In the genomic region with DNA sequence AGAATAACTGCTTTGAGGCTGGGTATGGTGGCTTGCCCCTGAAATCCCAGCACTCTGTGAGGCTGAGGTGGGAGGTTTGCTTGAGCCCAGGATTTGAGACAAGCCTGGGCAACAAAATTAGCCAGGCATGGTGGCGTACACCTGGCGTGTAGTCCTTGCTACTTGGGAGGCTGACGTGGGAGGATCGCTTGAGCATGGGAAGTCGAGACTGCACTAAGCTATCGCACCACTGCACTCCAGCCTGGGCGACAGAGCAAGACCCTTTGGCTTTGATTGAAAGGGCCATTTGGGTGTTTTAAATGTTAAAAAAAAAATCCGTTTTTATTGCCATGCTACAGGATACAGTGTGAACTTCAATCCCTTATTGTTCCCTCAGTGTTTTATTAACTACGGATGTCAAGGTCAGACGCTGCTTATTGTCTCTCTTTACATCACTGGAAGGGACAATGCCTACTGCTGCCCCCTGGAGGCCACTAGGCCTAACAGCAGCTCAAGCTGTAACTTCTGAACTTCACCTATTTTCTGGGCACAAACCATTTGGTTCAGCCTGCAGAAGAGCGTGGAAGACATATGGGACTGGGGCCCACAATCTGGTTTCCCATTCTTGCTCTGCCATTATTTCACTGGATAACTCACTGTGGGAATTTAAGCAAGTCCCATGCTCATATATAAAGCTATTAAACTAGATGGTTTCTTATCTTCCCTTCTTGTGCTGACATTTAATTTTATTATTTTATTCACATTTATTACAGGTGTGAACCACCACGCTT, we compare ENCODE assay signal across 8 cellular contexts. TPM values are rescaled to one million over a fixed set of nuclear protein-coding genes. Genes with fewer than 3 reads are reported as not detected.
DNase-seq lines count a peak whose midpoint lies in the region; ATAC-seq and TF ChIP-seq lines count a peak whose summit lies in the region.

No MANE protein-coding gene starts in this region.

- DNase-seq in AML-193 (lab: John Stamatoyannopoulos, UW) = peak; percentile 68 to 69
- DNase-seq in HCEC 1CT = peak; percentile 37
- DNase-seq in NCI-H69 (lab: John Stamatoyannopoulos, UW) = peak; percentile 64
- peak; percentile 77 for DNase-seq in activated CD4-positive, alpha-beta T cell treated with anti-CD3 and anti-CD28 coated beads, Interleukin-2, amount 10 ng/mL, durations not matched to agents 7 days and 5 days
- no peak for DNase-seq in coronary artery (ENCODE audit: low spot score)
- peak; percentile 68 for DNase-seq in lower lobe of right lung
- DNase-seq in stimulated activated CD8-positive, alpha-beta memory T cell treated with anti-CD3 and anti-CD28 coated beads, Interleukin-15, amount 100 ng/mL, for 1 hour (ENCODE audit: low read depth) = peak; percentile 41
- no peak for DNase-seq in cortex of kidney (lab: John Stamatoyannopoulos, UW)

- CTCF ChIA-PET in activated CD4-positive, alpha-beta T cell treated with anti-CD3 and anti-CD28 coated beads, Interleukin-2, amount 10 ng/mL, durations not matched to agents 7 days and 5 days (lab: Charles Lee) = interaction anchor here (0.8 to 2.2 kb wide), 10 partner anchors 10 to 141 kb away, joined by 3 to 15 read pairs (median 4); a partner anchor contains a TSS

- H3K27ac Mint-ChIP-seq in activated CD4-positive, alpha-beta T cell treated with anti-CD3 and anti-CD28 coated beads, Interleukin-2, amount 10 ng/mL, durations not matched to agents 7 days and 5 days = no peak overlapping the region

- intact Hi-C loops in lower lobe of right lung (cut with DNase I) = loop anchor here (10.0 kb wide), 1 partner anchor 118 kb away; no protein-coding TSS in a partner anchor

- H3K4me1 Mint-ChIP-seq in activated CD4-positive, alpha-beta T cell treated with anti-CD3 and anti-CD28 coated beads, Interleukin-2, amount 10 ng/mL, durations not matched to agents 7 days and 5 days = peaks cover 17% of the 10 kb centered on the region

- H3K4me3 ChIP-seq in coronary artery (no peak overlapping the region), lower lobe of right lung (no peak overlapping the region)

- no peaks in the 10 kb centered on the region for H3K27me3 ChIP-seq in lower lobe of right lung (ENCODE audit: low read depth)

- H3K9me3 ChIP-seq in lower lobe of right lung = no peaks in the 10 kb centered on the region

- H3K4me1 ChIP-seq in lower lobe of right lung = no peaks in the 10 kb centered on the region

- peak; percentile 66 for TF ChIP-seq CTCF in coronary artery (IDR thresholded peaks at IDR 0.05)
- TF ChIP-seq CTCF in lower lobe of right lung (IDR thresholded peaks at IDR 0.05) = peak; percentile 93

- no peaks in the 10 kb centered on the region for H3K36me3 Mint-ChIP-seq in activated CD4-positive, alpha-beta T cell treated with anti-CD3 and anti-CD28 coated beads, Interleukin-2, amount 10 ng/mL, durations not matched to agents 7 days and 5 days (ENCODE audit: low read depth)

- H3K27ac ChIP-seq in coronary artery (no peak overlapping the region), lower lobe of right lung (no peak overlapping the region)

- H3K4me3 Mint-ChIP-seq in activated CD4-positive, alpha-beta T cell treated with anti-CD3 and anti-CD28 coated beads, Interleukin-2, amount 10 ng/mL, durations not matched to agents 7 days and 5 days = no peak overlapping the region

- POLR2A ChIA-PET in activated CD4-positive, alpha-beta T cell treated with anti-CD3 and anti-CD28 coated beads, Interleukin-2, amount 10 ng/mL, durations not matched to agents 7 days and 5 days (lab: Charles Lee) = no interaction called here

- no peaks in the 10 kb centered on the region for H3K9me3 Mint-ChIP-seq in activated CD4-positive, alpha-beta T cell treated with anti-CD3 and anti-CD28 coated beads, Interleukin-2, amount 10 ng/mL, durations not matched to agents 7 days and 5 days

- no peaks in the 10 kb centered on the region for H3K36me3 ChIP-seq in lower lobe of right lung

- peak; percentile 74 to 91 for ATAC-seq in lower lobe of right lung

- peaks cover 15% of the 10 kb centered on the region for H3K27me3 Mint-ChIP-seq in activated CD4-positive, alpha-beta T cell treated with anti-CD3 and anti-CD28 coated beads, Interleukin-2, amount 10 ng/mL, durations not matched to agents 7 days and 5 days

RNA-seq across cellular contexts. Expression of a gene that starts 15.3 kb away (rescaled TPM):
- 10 to 100 TPM; 52.9 to 57.2 TPM for total RNA-seq in activated CD4-positive, alpha-beta T cell treated with anti-CD3 and anti-CD28 coated beads, Interleukin-2, amount 10 ng/mL, durations not matched to agents 7 days and 5 days
- 56.4 TPM for total RNA-seq in lower lobe of right lung

Comparison
In these comparisons a context has a peak if more than half of its experiments do, and no peak if none do; other contexts are left out.
1. DNase-seq: peak in AML-193 (2 of 2), HCEC 1CT (single experiment), NCI-H69 (single experiment), activated CD4-positive, alpha-beta T cell treated with anti-CD3 and anti-CD28 coated beads, Interleukin-2, amount 10 ng/mL, durations not matched to agents 7 days and 5 days (single experiment), lower lobe of right lung (single experiment) and stimulated activated CD8-positive, alpha-beta memory T cell treated with anti-CD3 and anti-CD28 coated beads, Interleukin-15, amount 100 ng/mL, for 1 hour (single experiment); none in coronary artery (single experiment) and cortex of kidney (single experiment).